1 cellular context compared by ENCODE assay signal in genomic region chr17:64187093-64187895, GRCh38.
A peak's percentile ranks its signal among the peaks of the same experiment; 100 is the strongest.
TF ChIP-seq lines count a peak whose summit lies in the region.

No MANE protein-coding gene starts in this region.

TF ChIP-seq in H1, 55 proteins besides CTCF, POLR2A, EP300 and RAD21:
- TF ChIP-seq, protein P1, sequence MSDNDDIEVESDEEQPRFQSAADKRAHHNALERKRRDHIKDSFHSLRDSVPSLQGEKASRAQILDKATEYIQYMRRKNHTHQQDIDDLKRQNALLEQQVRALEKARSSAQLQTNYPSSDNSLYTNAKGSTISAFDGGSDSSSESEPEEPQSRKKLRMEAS (IDR thresholded peaks at IDR 0.05), result peak; percentile 24; the same call in 1 of the 2 replicates
- TF ChIP-seq ASH2L (IDR thresholded peaks at IDR 0.05; ENCODE audit: low read length), result no peak
